1 cellular context compared by ENCODE assay signal in the genomic region with DNA sequence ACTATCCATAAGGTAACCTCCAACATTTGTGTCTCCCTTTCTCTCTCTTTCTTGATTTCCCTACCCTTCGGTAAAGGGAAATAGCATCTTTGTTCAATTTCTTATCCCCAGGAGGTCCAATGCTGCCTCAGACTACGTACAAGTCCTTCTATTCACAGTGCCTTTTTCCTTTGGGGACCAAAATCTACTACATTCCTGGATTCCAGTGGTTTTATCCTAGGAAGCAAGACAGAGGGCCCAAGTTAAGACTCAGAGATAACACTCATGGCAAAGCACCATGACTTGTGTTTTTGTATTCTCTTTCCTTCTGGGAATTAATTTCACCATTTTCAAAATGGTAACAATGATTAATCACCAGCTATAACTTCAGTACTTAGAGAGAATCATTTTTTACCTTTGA.
TF ChIP-seq lines count a peak whose summit lies in the region.

No MANE protein-coding gene starts in this region.

TF ChIP-seq in GM23338, 12 proteins besides CTCF, POLR2A, EP300 and RAD21:
- TF ChIP-seq ZNF331 (CRISPR knock-in tag; IDR thresholded peaks at IDR 0.05; ENCODE audit: low read depth), result no peak
- TF ChIP-seq, protein P1, sequence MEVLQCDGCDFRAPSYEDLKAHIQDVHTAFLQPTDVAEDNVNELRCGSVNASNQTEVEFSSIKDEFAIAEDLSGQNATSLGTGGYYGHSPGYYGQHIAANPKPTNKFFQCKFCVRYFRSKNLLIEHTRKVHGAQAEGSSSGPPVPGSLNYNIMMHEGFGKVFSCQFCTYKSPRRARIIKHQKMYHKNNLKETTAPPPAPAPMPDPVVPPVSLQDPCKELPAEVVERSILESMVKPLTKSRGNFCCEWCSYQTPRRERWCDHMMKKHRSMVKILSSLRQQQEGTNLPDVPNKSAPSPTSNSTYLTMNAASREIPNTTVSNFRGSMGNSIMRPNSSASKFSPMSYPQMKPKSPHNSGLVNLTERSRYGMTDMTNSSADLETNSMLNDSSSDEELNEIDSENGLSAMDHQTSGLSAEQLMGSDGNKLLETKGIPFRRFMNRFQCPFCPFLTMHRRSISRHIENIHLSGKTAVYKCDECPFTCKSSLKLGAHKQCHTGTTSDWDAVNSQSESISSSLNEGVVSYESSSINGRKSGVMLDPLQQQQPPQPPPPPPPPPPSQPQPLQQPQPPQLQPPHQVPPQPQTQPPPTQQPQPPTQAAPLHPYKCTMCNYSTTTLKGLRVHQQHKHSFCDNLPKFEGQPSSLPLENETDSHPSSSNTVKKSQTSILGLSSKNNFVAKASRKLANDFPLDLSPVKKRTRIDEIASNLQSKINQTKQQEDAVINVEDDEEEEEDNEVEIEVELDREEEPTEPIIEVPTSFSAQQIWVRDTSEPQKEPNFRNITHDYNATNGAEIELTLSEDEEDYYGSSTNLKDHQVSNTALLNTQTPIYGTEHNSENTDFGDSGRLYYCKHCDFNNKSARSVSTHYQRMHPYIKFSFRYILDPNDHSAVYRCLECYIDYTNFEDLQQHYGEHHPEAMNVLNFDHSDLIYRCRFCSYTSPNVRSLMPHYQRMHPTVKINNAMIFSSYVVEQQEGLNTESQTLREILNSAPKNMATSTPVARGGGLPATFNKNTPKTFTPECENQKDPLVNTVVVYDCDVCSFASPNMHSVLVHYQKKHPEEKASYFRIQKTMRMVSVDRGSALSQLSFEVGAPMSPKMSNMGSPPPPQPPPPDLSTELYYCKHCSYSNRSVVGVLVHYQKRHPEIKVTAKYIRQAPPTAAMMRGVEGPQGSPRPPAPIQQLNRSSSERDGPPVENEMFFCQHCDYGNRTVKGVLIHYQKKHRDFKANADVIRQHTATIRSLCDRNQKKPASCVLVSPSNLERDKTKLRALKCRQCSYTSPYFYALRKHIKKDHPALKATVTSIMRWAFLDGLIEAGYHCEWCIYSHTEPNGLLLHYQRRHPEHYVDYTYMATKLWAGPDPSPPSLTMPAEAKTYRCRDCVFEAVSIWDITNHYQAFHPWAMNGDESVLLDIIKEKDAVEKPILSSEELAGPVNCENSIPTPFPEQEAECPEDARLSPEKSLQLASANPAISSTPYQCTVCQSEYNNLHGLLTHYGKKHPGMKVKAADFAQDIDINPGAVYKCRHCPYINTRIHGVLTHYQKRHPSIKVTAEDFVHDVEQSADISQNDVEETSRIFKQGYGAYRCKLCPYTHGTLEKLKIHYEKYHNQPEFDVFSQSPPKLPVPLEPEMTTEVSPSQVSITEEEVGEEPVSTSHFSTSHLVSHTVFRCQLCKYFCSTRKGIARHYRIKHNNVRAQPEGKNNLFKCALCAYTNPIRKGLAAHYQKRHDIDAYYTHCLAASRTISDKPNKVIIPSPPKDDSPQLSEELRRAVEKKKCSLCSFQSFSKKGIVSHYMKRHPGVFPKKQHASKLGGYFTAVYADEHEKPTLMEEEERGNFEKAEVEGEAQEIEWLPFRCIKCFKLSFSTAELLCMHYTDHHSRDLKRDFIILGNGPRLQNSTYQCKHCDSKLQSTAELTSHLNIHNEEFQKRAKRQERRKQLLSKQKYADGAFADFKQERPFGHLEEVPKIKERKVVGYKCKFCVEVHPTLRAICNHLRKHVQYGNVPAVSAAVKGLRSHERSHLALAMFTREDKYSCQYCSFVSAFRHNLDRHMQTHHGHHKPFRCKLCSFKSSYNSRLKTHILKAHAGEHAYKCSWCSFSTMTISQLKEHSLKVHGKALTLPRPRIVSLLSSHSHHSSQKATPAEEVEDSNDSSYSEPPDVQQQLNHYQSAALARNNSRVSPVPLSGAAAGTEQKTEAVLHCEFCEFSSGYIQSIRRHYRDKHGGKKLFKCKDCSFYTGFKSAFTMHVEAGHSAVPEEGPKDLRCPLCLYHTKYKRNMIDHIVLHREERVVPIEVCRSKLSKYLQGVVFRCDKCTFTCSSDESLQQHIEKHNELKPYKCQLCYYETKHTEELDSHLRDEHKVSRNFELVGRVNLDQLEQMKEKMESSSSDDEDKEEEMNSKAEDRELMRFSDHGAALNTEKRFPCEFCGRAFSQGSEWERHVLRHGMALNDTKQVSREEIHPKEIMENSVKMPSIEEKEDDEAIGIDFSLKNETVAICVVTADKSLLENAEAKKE (CRISPR knock-in tag; IDR thresholded peaks at IDR 0.05), result no peak
- TF ChIP-seq JUNB (IDR thresholded peaks at IDR 0.05; ENCODE audit: unreplicated experiment), result no peak
- TF ChIP-seq POLR2AphosphoS5 (IDR thresholded peaks at IDR 0.05; ENCODE audit: low read depth), result no peak
- TF ChIP-seq CREB1 (CRISPR knock-in tag; IDR thresholded peaks at IDR 0.05; ENCODE audit: low read depth), result no peak
- no peak for TF ChIP-seq EZH2 (IDR thresholded peaks at IDR 0.05; ENCODE audit: low read depth, unreplicated experiment)
- TF ChIP-seq, protein P2, sequence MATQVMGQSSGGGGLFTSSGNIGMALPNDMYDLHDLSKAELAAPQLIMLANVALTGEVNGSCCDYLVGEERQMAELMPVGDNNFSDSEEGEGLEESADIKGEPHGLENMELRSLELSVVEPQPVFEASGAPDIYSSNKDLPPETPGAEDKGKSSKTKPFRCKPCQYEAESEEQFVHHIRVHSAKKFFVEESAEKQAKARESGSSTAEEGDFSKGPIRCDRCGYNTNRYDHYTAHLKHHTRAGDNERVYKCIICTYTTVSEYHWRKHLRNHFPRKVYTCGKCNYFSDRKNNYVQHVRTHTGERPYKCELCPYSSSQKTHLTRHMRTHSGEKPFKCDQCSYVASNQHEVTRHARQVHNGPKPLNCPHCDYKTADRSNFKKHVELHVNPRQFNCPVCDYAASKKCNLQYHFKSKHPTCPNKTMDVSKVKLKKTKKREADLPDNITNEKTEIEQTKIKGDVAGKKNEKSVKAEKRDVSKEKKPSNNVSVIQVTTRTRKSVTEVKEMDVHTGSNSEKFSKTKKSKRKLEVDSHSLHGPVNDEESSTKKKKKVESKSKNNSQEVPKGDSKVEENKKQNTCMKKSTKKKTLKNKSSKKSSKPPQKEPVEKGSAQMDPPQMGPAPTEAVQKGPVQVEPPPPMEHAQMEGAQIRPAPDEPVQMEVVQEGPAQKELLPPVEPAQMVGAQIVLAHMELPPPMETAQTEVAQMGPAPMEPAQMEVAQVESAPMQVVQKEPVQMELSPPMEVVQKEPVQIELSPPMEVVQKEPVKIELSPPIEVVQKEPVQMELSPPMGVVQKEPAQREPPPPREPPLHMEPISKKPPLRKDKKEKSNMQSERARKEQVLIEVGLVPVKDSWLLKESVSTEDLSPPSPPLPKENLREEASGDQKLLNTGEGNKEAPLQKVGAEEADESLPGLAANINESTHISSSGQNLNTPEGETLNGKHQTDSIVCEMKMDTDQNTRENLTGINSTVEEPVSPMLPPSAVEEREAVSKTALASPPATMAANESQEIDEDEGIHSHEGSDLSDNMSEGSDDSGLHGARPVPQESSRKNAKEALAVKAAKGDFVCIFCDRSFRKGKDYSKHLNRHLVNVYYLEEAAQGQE (IDR thresholded peaks at IDR 0.05; ENCODE audit: unreplicated experiment), result no peak
- no peak for TF ChIP-seq STAT1 (IDR thresholded peaks at IDR 0.05; ENCODE audit: unreplicated experiment)
- TF ChIP-seq NANOG (IDR thresholded peaks at IDR 0.05; ENCODE audit: borderline replicate concordance), result no peak
- TF ChIP-seq ZNF114 (CRISPR knock-in tag; IDR thresholded peaks at IDR 0.05), result no peak
- TF ChIP-seq EZH2phosphoT487 (IDR thresholded peaks at IDR 0.05; ENCODE audit: unreplicated experiment), result no peak
- TF ChIP-seq, protein P3, sequence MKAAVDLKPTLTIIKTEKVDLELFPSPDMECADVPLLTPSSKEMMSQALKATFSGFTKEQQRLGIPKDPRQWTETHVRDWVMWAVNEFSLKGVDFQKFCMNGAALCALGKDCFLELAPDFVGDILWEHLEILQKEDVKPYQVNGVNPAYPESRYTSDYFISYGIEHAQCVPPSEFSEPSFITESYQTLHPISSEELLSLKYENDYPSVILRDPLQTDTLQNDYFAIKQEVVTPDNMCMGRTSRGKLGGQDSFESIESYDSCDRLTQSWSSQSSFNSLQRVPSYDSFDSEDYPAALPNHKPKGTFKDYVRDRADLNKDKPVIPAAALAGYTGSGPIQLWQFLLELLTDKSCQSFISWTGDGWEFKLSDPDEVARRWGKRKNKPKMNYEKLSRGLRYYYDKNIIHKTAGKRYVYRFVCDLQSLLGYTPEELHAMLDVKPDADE (IDR thresholded peaks at IDR 0.05), result no peak
